2 cellular contexts compared by ENCODE assay signal in genomic region chr5:140567871-140568270, GRCh38.
TF ChIP-seq lines count a peak whose summit lies in the region.

No MANE protein-coding gene starts in this region.

TF ChIP-seq in GM23338, 12 proteins besides CTCF, POLR2A, EP300 and RAD21:
- TF ChIP-seq POLR2AphosphoS5 (IDR thresholded peaks at IDR 0.05; ENCODE audit: low read depth) (no peak), ETS1 (IDR thresholded peaks at IDR 0.05) (no peak), ZNF114 (CRISPR knock-in tag; IDR thresholded peaks at IDR 0.05) (no peak)

TF ChIP-seq in GM12878, 131 proteins besides CTCF, POLR2A, EP300 and RAD21:
- TF ChIP-seq SIN3A (IDR thresholded peaks at IDR 0.05; ENCODE audit: low read depth, low read length): no peak
- TF ChIP-seq SKIL (IDR thresholded peaks at IDR 0.05; ENCODE audit: low read depth, poor library complexity, severe bottlenecking): no peak
TF ChIP-seq in GM12878: peak in this region for 0.
